In the genomic region with DNA sequence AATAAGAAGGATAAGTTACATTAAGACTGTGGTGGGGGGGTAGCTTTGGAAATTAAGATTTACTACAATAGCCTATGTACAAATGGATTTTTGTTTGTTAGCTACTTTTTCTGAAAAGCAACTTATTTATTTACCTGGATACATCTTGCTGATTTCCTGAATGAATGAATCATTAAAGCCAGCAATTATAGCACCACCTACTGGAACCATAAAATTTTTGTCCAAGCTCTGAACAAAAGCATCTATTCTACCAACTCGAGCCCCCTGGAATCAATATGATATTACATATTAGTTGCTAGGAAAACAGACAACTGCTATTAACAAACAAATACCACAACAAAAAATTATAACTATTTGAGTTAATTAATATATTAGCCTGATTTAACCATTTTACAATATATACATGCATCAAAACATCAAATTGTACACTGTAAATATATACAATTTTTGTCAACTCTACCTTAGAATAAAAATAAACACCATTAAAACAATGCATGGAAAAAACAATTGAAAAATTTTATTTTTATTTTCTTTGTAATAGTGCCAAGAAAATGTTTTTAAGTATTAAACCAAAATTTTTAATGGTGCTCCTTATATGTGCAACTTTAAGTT, we compare ENCODE assay signal across 8 cellular contexts. TPM values are rescaled to one million over a fixed set of nuclear protein-coding genes. Genes with fewer than 3 reads are reported as not detected.
A peak's percentile ranks its signal among the peaks of the same experiment; 100 is the strongest.
DNase-seq lines count a peak whose midpoint lies in the region; ATAC-seq and TF ChIP-seq lines count a peak whose summit lies in the region.

No MANE protein-coding gene starts in this region.

- H3K4me2 ChIP-seq in GM23338, result no peak overlapping the region

- no peak for ATAC-seq in GM23338
- ATAC-seq in activated T-cell treated with anti-CD3 and anti-CD28 coated beads, Interleukin-2, amount 50 U/mL, for 4 hours, result no peak
- no peak for ATAC-seq in sciatic nerve

- no peaks in the 10 kb centered on the region for H3K27me3 Mint-ChIP-seq in GM23338 (ENCODE audit: insufficient read depth, low read depth, poor library complexity)
- H3K27me3 Mint-ChIP-seq in activated T-cell treated with anti-CD3 and anti-CD28 coated beads, Interleukin-2, amount 50 U/mL, for 4 hours (ENCODE audit: low read depth), result no peaks in the 10 kb centered on the region

- no peaks in the 10 kb centered on the region for H3K27me3 ChIP-seq in GM23338 (ENCODE audit: insufficient read depth)

- no peaks in the 10 kb centered on the region for H3K36me3 Mint-ChIP-seq in GM23338 (ENCODE audit: low read depth)
- peaks cover 16% of the 10 kb centered on the region for H3K36me3 Mint-ChIP-seq in activated T-cell treated with anti-CD3 and anti-CD28 coated beads, Interleukin-2, amount 50 U/mL, for 4 hours (ENCODE audit: insufficient read depth)

- no peaks in the 10 kb centered on the region for H3K9me3 Mint-ChIP-seq in GM23338
- H3K9me3 Mint-ChIP-seq in activated T-cell treated with anti-CD3 and anti-CD28 coated beads, Interleukin-2, amount 50 U/mL, for 4 hours, result no peaks in the 10 kb centered on the region

- no peak overlapping the region for H3K27ac ChIP-seq in C4-2B
- H3K27ac ChIP-seq in GM23338 (ENCODE audit: low read depth), result no peak overlapping the region

- H3K36me3 ChIP-seq in GM23338 (ENCODE audit: insufficient read depth), result no peaks in the 10 kb centered on the region

- no peaks in the 10 kb centered on the region for H3K79me2 ChIP-seq in GM23338 (replicated peaks; ENCODE audit: insufficient read depth)

- H3K4me1 ChIP-seq in GM23338 (ENCODE audit: insufficient read depth), result no peaks in the 10 kb centered on the region

- TF ChIP-seq CTCF in C4-2B (conservative IDR thresholded peaks at IDR 0.05), result peak; percentile 81
- TF ChIP-seq CTCF in GM23338 (conservative IDR thresholded peaks at IDR 0.05; ENCODE audit: low read depth in 2 of 2), result peak; percentile 45 to 61

- no peaks in the 10 kb centered on the region for H3K9me2 ChIP-seq in GM23338 (ENCODE audit: insufficient read depth)

- H3F3A ChIP-seq in GM23338 (replicated peaks; ENCODE audit: low read depth), result no peaks in the 10 kb centered on the region

- no peak overlapping the region for H3K27ac Mint-ChIP-seq in GM23338

- peak; percentile 29 for DNase-seq in GM23338 (ENCODE audit: low spot score)
- DNase-seq in RPMI8226, result peak; percentile 13
- DNase-seq in germinal center (ENCODE audit: low spot score), result peak; percentile 18
- no peak for DNase-seq in NK-92 (lab: John Stamatoyannopoulos, UW; ENCODE audit: unreplicated experiment)
- no peak for DNase-seq in activated T-cell treated with anti-CD3 and anti-CD28 coated beads, Interleukin-2, amount 50 U/mL, for 4 hours
- no peak for DNase-seq in OCI-M2 (lab: John Stamatoyannopoulos, UW; ENCODE audit: unreplicated experiment)
- no peak for DNase-seq in sciatic nerve (ENCODE audit: low spot score)

- no peaks in the 10 kb centered on the region for H3K4me1 Mint-ChIP-seq in GM23338
- H3K4me1 Mint-ChIP-seq in activated T-cell treated with anti-CD3 and anti-CD28 coated beads, Interleukin-2, amount 50 U/mL, for 4 hours (ENCODE audit: low read depth), result no peaks in the 10 kb centered on the region

- intact Hi-C loops in sciatic nerve (cut with DNase I), result loop anchor here (10.0 kb wide), 1 partner anchor 160 kb away; no protein-coding TSS in a partner anchor

- H3K4me3 Mint-ChIP-seq in GM23338, result no peak overlapping the region
- no peak overlapping the region for H3K4me3 Mint-ChIP-seq in activated T-cell treated with anti-CD3 and anti-CD28 coated beads, Interleukin-2, amount 50 U/mL, for 4 hours

- no peak overlapping the region for H2AFZ ChIP-seq in GM23338

- no peak overlapping the region for H3K4me3 ChIP-seq in GM23338

- H4K20me1 ChIP-seq in GM23338 (replicated peaks; ENCODE audit: insufficient read depth), result no peaks in the 10 kb centered on the region

TF ChIP-seq in GM23338, 12 proteins besides CTCF, POLR2A, EP300 and RAD21 (continues in another document):
- no peak for TF ChIP-seq NANOG (IDR thresholded peaks at IDR 0.05; ENCODE audit: borderline replicate concordance)
- no peak for TF ChIP-seq ZNF114 (CRISPR knock-in tag; IDR thresholded peaks at IDR 0.05)
- TF ChIP-seq, protein P1, sequence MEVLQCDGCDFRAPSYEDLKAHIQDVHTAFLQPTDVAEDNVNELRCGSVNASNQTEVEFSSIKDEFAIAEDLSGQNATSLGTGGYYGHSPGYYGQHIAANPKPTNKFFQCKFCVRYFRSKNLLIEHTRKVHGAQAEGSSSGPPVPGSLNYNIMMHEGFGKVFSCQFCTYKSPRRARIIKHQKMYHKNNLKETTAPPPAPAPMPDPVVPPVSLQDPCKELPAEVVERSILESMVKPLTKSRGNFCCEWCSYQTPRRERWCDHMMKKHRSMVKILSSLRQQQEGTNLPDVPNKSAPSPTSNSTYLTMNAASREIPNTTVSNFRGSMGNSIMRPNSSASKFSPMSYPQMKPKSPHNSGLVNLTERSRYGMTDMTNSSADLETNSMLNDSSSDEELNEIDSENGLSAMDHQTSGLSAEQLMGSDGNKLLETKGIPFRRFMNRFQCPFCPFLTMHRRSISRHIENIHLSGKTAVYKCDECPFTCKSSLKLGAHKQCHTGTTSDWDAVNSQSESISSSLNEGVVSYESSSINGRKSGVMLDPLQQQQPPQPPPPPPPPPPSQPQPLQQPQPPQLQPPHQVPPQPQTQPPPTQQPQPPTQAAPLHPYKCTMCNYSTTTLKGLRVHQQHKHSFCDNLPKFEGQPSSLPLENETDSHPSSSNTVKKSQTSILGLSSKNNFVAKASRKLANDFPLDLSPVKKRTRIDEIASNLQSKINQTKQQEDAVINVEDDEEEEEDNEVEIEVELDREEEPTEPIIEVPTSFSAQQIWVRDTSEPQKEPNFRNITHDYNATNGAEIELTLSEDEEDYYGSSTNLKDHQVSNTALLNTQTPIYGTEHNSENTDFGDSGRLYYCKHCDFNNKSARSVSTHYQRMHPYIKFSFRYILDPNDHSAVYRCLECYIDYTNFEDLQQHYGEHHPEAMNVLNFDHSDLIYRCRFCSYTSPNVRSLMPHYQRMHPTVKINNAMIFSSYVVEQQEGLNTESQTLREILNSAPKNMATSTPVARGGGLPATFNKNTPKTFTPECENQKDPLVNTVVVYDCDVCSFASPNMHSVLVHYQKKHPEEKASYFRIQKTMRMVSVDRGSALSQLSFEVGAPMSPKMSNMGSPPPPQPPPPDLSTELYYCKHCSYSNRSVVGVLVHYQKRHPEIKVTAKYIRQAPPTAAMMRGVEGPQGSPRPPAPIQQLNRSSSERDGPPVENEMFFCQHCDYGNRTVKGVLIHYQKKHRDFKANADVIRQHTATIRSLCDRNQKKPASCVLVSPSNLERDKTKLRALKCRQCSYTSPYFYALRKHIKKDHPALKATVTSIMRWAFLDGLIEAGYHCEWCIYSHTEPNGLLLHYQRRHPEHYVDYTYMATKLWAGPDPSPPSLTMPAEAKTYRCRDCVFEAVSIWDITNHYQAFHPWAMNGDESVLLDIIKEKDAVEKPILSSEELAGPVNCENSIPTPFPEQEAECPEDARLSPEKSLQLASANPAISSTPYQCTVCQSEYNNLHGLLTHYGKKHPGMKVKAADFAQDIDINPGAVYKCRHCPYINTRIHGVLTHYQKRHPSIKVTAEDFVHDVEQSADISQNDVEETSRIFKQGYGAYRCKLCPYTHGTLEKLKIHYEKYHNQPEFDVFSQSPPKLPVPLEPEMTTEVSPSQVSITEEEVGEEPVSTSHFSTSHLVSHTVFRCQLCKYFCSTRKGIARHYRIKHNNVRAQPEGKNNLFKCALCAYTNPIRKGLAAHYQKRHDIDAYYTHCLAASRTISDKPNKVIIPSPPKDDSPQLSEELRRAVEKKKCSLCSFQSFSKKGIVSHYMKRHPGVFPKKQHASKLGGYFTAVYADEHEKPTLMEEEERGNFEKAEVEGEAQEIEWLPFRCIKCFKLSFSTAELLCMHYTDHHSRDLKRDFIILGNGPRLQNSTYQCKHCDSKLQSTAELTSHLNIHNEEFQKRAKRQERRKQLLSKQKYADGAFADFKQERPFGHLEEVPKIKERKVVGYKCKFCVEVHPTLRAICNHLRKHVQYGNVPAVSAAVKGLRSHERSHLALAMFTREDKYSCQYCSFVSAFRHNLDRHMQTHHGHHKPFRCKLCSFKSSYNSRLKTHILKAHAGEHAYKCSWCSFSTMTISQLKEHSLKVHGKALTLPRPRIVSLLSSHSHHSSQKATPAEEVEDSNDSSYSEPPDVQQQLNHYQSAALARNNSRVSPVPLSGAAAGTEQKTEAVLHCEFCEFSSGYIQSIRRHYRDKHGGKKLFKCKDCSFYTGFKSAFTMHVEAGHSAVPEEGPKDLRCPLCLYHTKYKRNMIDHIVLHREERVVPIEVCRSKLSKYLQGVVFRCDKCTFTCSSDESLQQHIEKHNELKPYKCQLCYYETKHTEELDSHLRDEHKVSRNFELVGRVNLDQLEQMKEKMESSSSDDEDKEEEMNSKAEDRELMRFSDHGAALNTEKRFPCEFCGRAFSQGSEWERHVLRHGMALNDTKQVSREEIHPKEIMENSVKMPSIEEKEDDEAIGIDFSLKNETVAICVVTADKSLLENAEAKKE (CRISPR knock-in tag; IDR thresholded peaks at IDR 0.05), result no peak
- no peak for TF ChIP-seq POLR2AphosphoS5 (IDR thresholded peaks at IDR 0.05; ENCODE audit: low read depth)
- no peak for TF ChIP-seq EZH2 (IDR thresholded peaks at IDR 0.05; ENCODE audit: low read depth, unreplicated experiment)
- TF ChIP-seq CREB1 (CRISPR knock-in tag; IDR thresholded peaks at IDR 0.05; ENCODE audit: low read depth), result no peak
- TF ChIP-seq EZH2phosphoT487 (IDR thresholded peaks at IDR 0.05; ENCODE audit: unreplicated experiment), result no peak
- no peak for TF ChIP-seq ZNF331 (CRISPR knock-in tag; IDR thresholded peaks at IDR 0.05; ENCODE audit: low read depth)

RNA-seq across cellular contexts. Expression of a gene that starts 15.3 kb away (rescaled TPM):
- total RNA-seq in GM23338 (2014; rRNA removed; shearing (Covaris generic)), result 4.7 and 8.4 TPM in 2 replicates
- polyA plus RNA-seq in GM23338 (2016; fragmentation: Nextera tagmentation; extraction: Ambion mirVana), result 1.2 and 2.3 TPM in 2 replicates
- total RNA-seq in activated T-cell treated with anti-CD3 and anti-CD28 coated beads, Interleukin-2, amount 50 U/mL, for 4 hours, result 1 to 10 TPM; 5.3 to 7.0 (median 6.0) TPM
- total RNA-seq in sciatic nerve, result 11.3 TPM

Comparison
In these comparisons a context has a peak if more than half of its experiments do, and no peak if none do; other contexts are left out.
1. DNase-seq: peak in GM23338 (single experiment), RPMI8226 (single experiment) and germinal center (single experiment); none in NK-92 (single experiment), activated T-cell treated with anti-CD3 and anti-CD28 coated beads, Interleukin-2, amount 50 U/mL, for 4 hours (single experiment), OCI-M2 (single experiment) and sciatic nerve (single experiment).